In genomic region chr4:128009428-128009827, GRCh38 we compare ENCODE assay signal across 21 cellular contexts. TPM values are rescaled to one million over a fixed set of nuclear protein-coding genes. Genes with fewer than 3 reads are reported as not detected.
DNase-seq lines count a peak whose midpoint lies in the region; ATAC-seq, FAIRE-seq and TF ChIP-seq lines count a peak whose summit lies in the region.
"Had no signal": no experiment of that assay in that cellular context is flagged by ENCODE, and none has a peak within 500 bp of the region (broad histone marks: within the 10 kb centered on the region; RNA-seq: fewer than 3 reads in every experiment).

No MANE protein-coding gene starts in this region.

- TSS peak; percentile 55 for BruUV-seq in GM12878 (replicated peaks; lab: Mats Ljungman, UMichigan)

- no peak for TF ChIP-seq EP300 in GM12878 (IDR thresholded peaks at IDR 0.05; ENCODE audit: borderline replicate concordance in 1 of 2, control insufficient read depth in 1 of 2, low read depth in 2 of 2, low read length in 2 of 2)

- H3K4me3 ChIP-seq in GM06990 (replicated peaks; ENCODE audit: low read depth, low read length) (no peak overlapping the region), GM12878 (no peak overlapping the region)
- H3K4me3 ChIP-seq: BLaER1 had no signal

- no peaks in the 10 kb centered on the region for H3K79me2 ChIP-seq in GM12878 (ENCODE audit: control insufficient read depth, insufficient read depth, low read length)

- CTCF ChIA-PET in GM12878 (lab: Yijun Ruan, JAX), result interaction anchor here (0.9 kb wide), 1 partner anchor 10 kb away, joined by 3 read pairs; no protein-coding TSS in a partner anchor

- TF ChIP-seq RAD21 in GM12878 (IDR thresholded peaks at IDR 0.05; ENCODE audit: insufficient read depth, low read depth, low read length), result no peak

- SMC1A ChIA-PET in GM12878 (lab: Charles Lee; ENCODE audit: uncharacterized antibody, unreplicated experiment), result no interaction called here

- H3K27me3 ChIP-seq in GM06990 (replicated peaks; ENCODE audit: control insufficient read depth, insufficient read depth, low read length) (no peaks in the 10 kb centered on the region), GM12878 (replicated peaks in 1 of 2; ENCODE audit: control insufficient read depth in 2 of 2, insufficient read depth in 2 of 2, low read length in 1 of 2) (no peaks in the 10 kb centered on the region)
- H3K27me3 ChIP-seq: BLaER1 had no signal

- RAD21 ChIA-PET in GM12878 (lab: Charles Lee; ENCODE audit: unreplicated experiment), result interaction anchor here (1.0 kb wide), 1 partner anchor 44 kb away, joined by 3 read pairs; the partner anchor contains the start of genes ABHD18 and MFSD8

- FAIRE-seq in GM12878 (lab: Jason Lieb, UNC), result no peak
- FAIRE-seq: GM12892, RCC 7860 had no signal

- TF ChIP-seq CTCF in GM06990 (IDR thresholded peaks at IDR 0.05; ENCODE audit: insufficient read depth, low read length, poor library complexity, severe bottlenecking) (no peak), GM12878 (IDR thresholded peaks at IDR 0.05 in 2 of 3, conservative IDR thresholded peaks at IDR 0.05 in 1 of 3; ENCODE audit: control insufficient read depth in 2 of 3, extremely low read depth in 1 of 3, insufficient read depth in 1 of 3, low read depth in 3 of 3, low read length in 3 of 3) (no peak)

- H3K36me3 ChIP-seq in GM06990 (ENCODE audit: control insufficient read depth, insufficient read depth, low read length) (no peaks in the 10 kb centered on the region; the same call in 1 of the 2 replicates), GM12878 (ENCODE audit: control insufficient read depth in 2 of 2, insufficient read depth in 2 of 2, low read length in 1 of 2) (no peaks in the 10 kb centered on the region; a peak in 2 of 4 replicates)

- H2AFZ ChIP-seq in GM12878 (ENCODE audit: control insufficient read depth, low read depth, low read length), result no peak overlapping the region

- H3K9me3 ChIP-seq in GM12878 (replicated peaks; ENCODE audit: control insufficient read depth, insufficient read depth, low read length), result no peaks in the 10 kb centered on the region
- H3K9me3 ChIP-seq: BLaER1 had no signal

- POLR2A ChIA-PET in GM12878 (lab: Charles Lee), result no interaction called here

- no peak for TF ChIP-seq POLR2A in GM12878 (IDR thresholded peaks at IDR 0.05; ENCODE audit: low read depth, low read length)

- no peaks in the 10 kb centered on the region for H4K20me1 ChIP-seq in GM12878 (ENCODE audit: control insufficient read depth, insufficient read depth)
- H4K20me1 ChIP-seq: BLaER1 had no signal

- no peak overlapping the region for H3K27ac ChIP-seq in GM12878 (ENCODE audit: control insufficient read depth, insufficient read depth)
- H3K27ac ChIP-seq: BLaER1 had no signal

- ATAC-seq in GM18909 (IDR thresholded peaks at IDR 0.05; ENCODE audit: poor library complexity, unreplicated experiment) (peak; percentile 52), HG03103 (IDR thresholded peaks at IDR 0.05; ENCODE audit: low read depth, unreplicated experiment) (peak; percentile 60), GM12878 (peak; percentile 71), HG02973 (IDR thresholded peaks at IDR 0.05; ENCODE audit: unreplicated experiment) (no peak), HG02798 (IDR thresholded peaks at IDR 0.05; ENCODE audit: poor library complexity, unreplicated experiment) (no peak)
- ATAC-seq: CD8-positive, alpha-beta T cell had no signal

- intact Hi-C loops in GM12878 (cut with micrococcal nuclease; ENCODE audit: unreplicated experiment), result no loop called here

- WGBS in GM12878 (ENCODE audit: insufficient coverage, insufficient replicate concordance, low lambda C conversion rate, missing lambda C conversion rate), result 53% methylated on average over 3 of the region's 3 CpGs

- peak; percentile 9 for DNase-seq in GM06990 (ENCODE audit: extremely low read depth, insufficient read length)
- DNase-seq in GM12878 (ENCODE audit: low read depth, low spot score), result no peak
- DNase-seq in stimulated activated CD8-positive, alpha-beta memory T cell treated with anti-CD3 and anti-CD28 coated beads, Interleukin-4, amount 100 ng/mL, for 48 hours, result no peak
- DNase-seq: Calu3; CD8-positive, alpha-beta T cell; GF-D8; H9; NCI-H1417 treated with DMSO at 0.1 percent for 48 hours; NCI-H187 treated with DMSO at 0.1 percent for 48 hours; NCI-H226; NCI-H524; Right ventricle myocardium superior; T-helper 1 cell; T-helper 9 cell had no signal

- H3K4me2 ChIP-seq in GM12878 (ENCODE audit: control insufficient read depth, insufficient read depth), result no peak overlapping the region
- H3K4me2 ChIP-seq: BLaER1 had no signal

- in situ Hi-C loops in GM12878 (cut with MboI), result no loop called here

- no peak overlapping the region for H3K9ac ChIP-seq in GM12878 (ENCODE audit: control insufficient read depth, insufficient read depth, low read length)
- H3K9ac ChIP-seq: BLaER1 had no signal

- no peaks in the 10 kb centered on the region for H3K4me1 ChIP-seq in GM12878 (ENCODE audit: control insufficient read depth, insufficient read depth, low read length)
- H3K4me1 ChIP-seq: BLaER1 had no signal

TF ChIP-seq in GM12878, 131 proteins besides CTCF, POLR2A, EP300 and RAD21 (continues in another document):
- peak; percentile 42; the same call in 1 of the 2 replicates for TF ChIP-seq SPI1 (IDR thresholded peaks at IDR 0.05; ENCODE audit: borderline replicate concordance, insufficient read depth, low read depth, low read length)
- peak; percentile 91 for TF ChIP-seq ZNF24 (IDR thresholded peaks at IDR 0.05)
- no peak for TF ChIP-seq ZNF217 (IDR thresholded peaks at IDR 0.05)
- TF ChIP-seq MEF2B (IDR thresholded peaks at IDR 0.05; ENCODE audit: partially characterized antibody, poor library complexity, severe bottlenecking), result no peak
- TF ChIP-seq TARDBP (IDR thresholded peaks at IDR 0.05; ENCODE audit: borderline replicate concordance), result no peak
- TF ChIP-seq RUNX3 (IDR thresholded peaks at IDR 0.05; ENCODE audit: low read length), result peak; percentile 9; the same call in 1 of the 2 replicates
- no peak for TF ChIP-seq NFXL1 (IDR thresholded peaks at IDR 0.05; ENCODE audit: borderline replicate concordance)
- TF ChIP-seq SMARCA5 (IDR thresholded peaks at IDR 0.05), result peak; percentile 70; the same call in 1 of the 2 replicates
- no peak for TF ChIP-seq KAT2A (conservative IDR thresholded peaks at IDR 0.05; ENCODE audit: control insufficient read depth, low read depth, low read length)
- TF ChIP-seq FOXM1 (IDR thresholded peaks at IDR 0.05; ENCODE audit: low read depth, low read length), result no peak

RNA-seq across cellular contexts. Expression of gene ABHD18, which starts 44.2 kb away (rescaled TPM):
- 38.5 and 42.9 TPM in 2 replicates for total RNA-seq in GM12878 (2013; cell fraction: nucleolus; rRNA removed)
- total RNA-seq in GM12878 (2014; rRNA removed), result 9.2 and 12.9 TPM in 2 replicates
- 13.5 and 14.6 TPM in 2 replicates for total RNA-seq in GM12878 (2014; rRNA removed; fragmentation: Illumina TruSeq; extraction: Trizol)
- total RNA-seq in GM12878 (2021), result 10.4 and 11.1 TPM in 2 replicates
- polyA plus RNA-seq in GM12878 (2011; ENCODE audit: low read depth), result 3.0 TPM
- polyA plus RNA-seq in GM12878 (2011; rRNA removed), result 10.1 and 16.3 TPM in 2 replicates
- polyA plus RNA-seq in GM12878 (2011; cell fraction: cytosol; rRNA removed), result 3.7 and 4.9 TPM in 2 replicates
- polyA plus RNA-seq in GM12878 (2011; cell fraction: nucleus; rRNA removed), result 6.8 and 7.9 TPM in 2 replicates
- 6.4 and 8.0 TPM in 2 replicates for polyA plus RNA-seq in GM12878 (2012)
- polyA plus RNA-seq in GM12878 (2014; fragmentation: Illumina TruSeq; extraction: Trizol), result 13.3 and 17.7 TPM in 2 replicates
- 1 to 10 TPM; 3.4 to 3.5 TPM for polyA plus RNA-seq in GM12878 (2014; fragmentation: Nextera tagmentation; extraction: Ambion mirVana)
- polyA plus RNA-seq in GM12878 (2014; rRNA removed), result 7.3 and 8.3 TPM in 2 replicates
- polyA plus RNA-seq in GM12878 (2016; fragmentation: Nextera tagmentation; extraction: Ambion mirVana), result 10 to 100 TPM in 1 of 2 experiments, 1 to 10 TPM in 1; 8.7 to 11.6 TPM
- polyA minus RNA-seq in GM12878 (2011; rRNA and poly(A)+ RNA removed), result 7.9 and 12.1 TPM in 2 replicates
- 6.2 and 6.9 TPM in 2 replicates for polyA minus RNA-seq in GM12878 (2011; cell fraction: cytosol; rRNA and poly(A)+ RNA removed)
- 6.6 and 7.3 TPM in 2 replicates for polyA minus RNA-seq in GM12878 (2011; cell fraction: nucleus; rRNA and poly(A)+ RNA removed)

RNA-seq across cellular contexts. Expression of gene MFSD8, which starts 44.5 kb away (rescaled TPM):
- total RNA-seq in GM12878 (2013; cell fraction: nucleolus; rRNA removed), result 145 and 160 TPM in 2 replicates
- total RNA-seq in GM12878 (2014; rRNA removed) (19.4 and 21.7 TPM in 2 replicates), GM12878 (2014; rRNA removed; fragmentation: Illumina TruSeq; extraction: Trizol) (18.4 and 18.6 TPM in 2 replicates), GM12878 (2021) (13.5 and 17.0 TPM in 2 replicates)
- polyA plus RNA-seq in GM12878 (2011; ENCODE audit: low read depth), result 6.0 TPM
- polyA plus RNA-seq in GM12878 (2011; rRNA removed) (27.7 and 45.4 TPM in 2 replicates), GM12878 (2014; fragmentation: Illumina TruSeq; extraction: Trizol) (12.7 and 15.8 TPM in 2 replicates), GM12878 (2014; fragmentation: Nextera tagmentation; extraction: Ambion mirVana) (10 to 100 TPM; 18.2 to 29.9 TPM), GM12878 (2014; rRNA removed) (11.2 and 13.2 TPM in 2 replicates), GM12878 (2016; fragmentation: Nextera tagmentation; extraction: Ambion mirVana) (10 to 100 TPM; 16.8 to 18.8 TPM)
- polyA plus RNA-seq in GM12878 (2011; cell fraction: cytosol; rRNA removed), result 8.4 and 9.4 TPM in 2 replicates
- polyA plus RNA-seq in GM12878 (2011; cell fraction: nucleus; rRNA removed), result 47.8 and 58.2 TPM in 2 replicates
- 10.0 and 10.2 TPM in 2 replicates for polyA plus RNA-seq in GM12878 (2012)
- polyA minus RNA-seq in GM12878 (2011; rRNA and poly(A)+ RNA removed), result 21.6 and 26.6 TPM in 2 replicates
- 8.2 and 9.8 TPM in 2 replicates for polyA minus RNA-seq in GM12878 (2011; cell fraction: cytosol; rRNA and poly(A)+ RNA removed)
- polyA minus RNA-seq in GM12878 (2011; cell fraction: nucleus; rRNA and poly(A)+ RNA removed), result 20.7 and 27.4 TPM in 2 replicates

RNA-seq across cellular contexts. Expression of gene LARP1B, which starts 51.7 kb away (rescaled TPM):
- 49.0 and 52.9 TPM in 2 replicates for total RNA-seq in GM12878 (2013; cell fraction: nucleolus; rRNA removed)
- total RNA-seq in GM12878 (2014; rRNA removed) (17.8 and 21.1 TPM in 2 replicates), GM12878 (2014; rRNA removed; fragmentation: Illumina TruSeq; extraction: Trizol) (30.0 and 30.9 TPM in 2 replicates), GM12878 (2021) (15.2 and 15.8 TPM in 2 replicates)
- 8.4 TPM for polyA plus RNA-seq in GM12878 (2011; ENCODE audit: low read depth)
- polyA plus RNA-seq in GM12878 (2011; rRNA removed) (18.7 and 25.9 TPM in 2 replicates), GM12878 (2014; fragmentation: Illumina TruSeq; extraction: Trizol) (23.3 and 30.7 TPM in 2 replicates), GM12878 (2014; fragmentation: Nextera tagmentation; extraction: Ambion mirVana) (10 to 100 TPM in 1 of 2 experiments, 1 to 10 TPM in 1; 9.3 to 12.7 TPM), GM12878 (2014; rRNA removed) (13.8 and 14.3 TPM in 2 replicates), GM12878 (2016; fragmentation: Nextera tagmentation; extraction: Ambion mirVana) (1 to 10 TPM; 9.2 to 10.0 TPM)
- 4.5 and 5.2 TPM in 2 replicates for polyA plus RNA-seq in GM12878 (2011; cell fraction: cytosol; rRNA removed)
- 10.5 and 13.8 TPM in 2 replicates for polyA plus RNA-seq in GM12878 (2011; cell fraction: nucleus; rRNA removed)
- 11.3 and 12.0 TPM in 2 replicates for polyA plus RNA-seq in GM12878 (2012)
- polyA minus RNA-seq in GM12878 (2011; rRNA and poly(A)+ RNA removed), result 8.3 and 10.2 TPM in 2 replicates
- polyA minus RNA-seq in GM12878 (2011; cell fraction: cytosol; rRNA and poly(A)+ RNA removed), result 5.3 and 6.9 TPM in 2 replicates
- 8.5 and 13.6 TPM in 2 replicates for polyA minus RNA-seq in GM12878 (2011; cell fraction: nucleus; rRNA and poly(A)+ RNA removed)

Comparison
In these comparisons a context has a peak if more than half of its experiments do, and no peak if none do; other contexts are left out.
1. ATAC-seq: peak in GM18909 (single experiment), HG03103 (single experiment) and GM12878 (single experiment); none in HG02973 (single experiment) and HG02798 (single experiment).